Comparison of ENCODE assay signal across 8 cellular contexts in the genomic region with DNA sequence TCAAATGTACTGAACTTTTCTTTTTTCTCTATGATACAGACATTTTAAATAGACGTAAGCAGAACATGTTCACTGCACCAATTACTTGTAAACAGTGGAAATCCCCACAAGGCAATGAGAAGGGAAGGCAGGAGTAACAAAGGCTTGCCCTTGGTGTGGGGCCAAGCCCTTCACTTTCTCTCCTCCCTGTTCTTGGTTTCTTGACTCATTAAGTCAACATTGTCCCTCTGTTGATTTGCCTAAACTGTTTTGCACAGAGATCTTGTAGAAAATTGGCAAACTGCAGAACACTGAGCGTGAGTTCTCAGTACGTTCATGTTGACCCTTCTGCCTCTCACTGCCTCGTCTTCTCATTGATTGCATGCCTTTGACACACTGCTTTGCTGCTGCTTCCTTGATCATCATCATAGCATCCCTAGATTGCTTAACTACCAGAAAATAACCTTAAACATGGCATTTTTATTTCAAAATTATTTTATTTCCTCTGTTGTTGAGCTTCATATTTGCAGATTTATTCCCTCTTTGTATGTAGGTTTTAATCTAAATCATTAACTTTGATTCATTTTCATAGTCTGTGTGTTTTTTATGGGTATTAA.
DNase-seq lines count a peak whose midpoint lies in the region; ATAC-seq and TF ChIP-seq lines count a peak whose summit lies in the region.

No MANE protein-coding gene starts in this region.

- H3K36me3 ChIP-seq in upper lobe of left lung (no peaks in the 10 kb centered on the region), BE2C (no peaks in the 10 kb centered on the region)

- TF ChIP-seq POLR2A in upper lobe of left lung (IDR thresholded peaks at IDR 0.05): no peak

- ATAC-seq in upper lobe of left lung (ENCODE audit: low FRiP score in 2 of 2): peak; percentile 86 to 91

- H3K4me3 ChIP-seq in upper lobe of left lung (no peak overlapping the region), BE2C (ENCODE audit: low read depth, low read length) (no peak overlapping the region)

- H3K27me3 ChIP-seq in upper lobe of left lung (no peaks in the 10 kb centered on the region), BE2C (no peaks in the 10 kb centered on the region)

- peak in 2 of 4 donors; percentile 37 to 77 for TF ChIP-seq EP300 in upper lobe of left lung (IDR thresholded peaks at IDR 0.05)

- H3K27ac ChIP-seq in upper lobe of left lung: peak overlapping the region in 1 of 4 donors; percentile 61

- WGBS in upper lobe of left lung, 2 donors: 44 to 46% methylated on average over 4 of the region's 4 CpGs

- DNase-seq in ELR (ENCODE audit: low read depth) (peak; percentile 78), H4 (ENCODE audit: low spot score) (peak; percentile 91), RPMI7951 (ENCODE audit: low read depth) (peak; percentile 83), glomerular endothelial cell (ENCODE audit: extremely low read depth, low read depth, low spot score) (peak; percentile 79), upper lobe of left lung (peak in 1 of 2 donors; percentile 84), NCI-H1436 (lab: John Stamatoyannopoulos, UW) (no peak), BE2C (no peak), SKM-1 (lab: John Stamatoyannopoulos, UW; ENCODE audit: unreplicated experiment) (no peak)

- TF ChIP-seq CTCF in upper lobe of left lung (IDR thresholded peaks at IDR 0.05) (no peak), BE2C (IDR thresholded peaks at IDR 0.05; ENCODE audit: low read depth, low read length) (no peak)

- H3K9me3 ChIP-seq in upper lobe of left lung: no peaks in the 10 kb centered on the region
- H3K9me3 ChIP-seq in BE2C: no peaks in the 10 kb centered on the region

- peaks cover 15 to 23% (median 21%) of the 10 kb centered on the region in 4 donors for H3K4me1 ChIP-seq in upper lobe of left lung
- H3K4me1 ChIP-seq in BE2C: no peaks in the 10 kb centered on the region

Comparison
In these comparisons a context has a peak if more than half of its experiments do, and no peak if none do; other contexts are left out.
1. DNase-seq: peak in ELR (single experiment), H4 (single experiment), RPMI7951 (single experiment) and glomerular endothelial cell (single experiment); none in NCI-H1436 (single experiment), BE2C (single experiment) and SKM-1 (single experiment).